Comparison of ENCODE assay signal across 25 cellular contexts in the genomic region with DNA sequence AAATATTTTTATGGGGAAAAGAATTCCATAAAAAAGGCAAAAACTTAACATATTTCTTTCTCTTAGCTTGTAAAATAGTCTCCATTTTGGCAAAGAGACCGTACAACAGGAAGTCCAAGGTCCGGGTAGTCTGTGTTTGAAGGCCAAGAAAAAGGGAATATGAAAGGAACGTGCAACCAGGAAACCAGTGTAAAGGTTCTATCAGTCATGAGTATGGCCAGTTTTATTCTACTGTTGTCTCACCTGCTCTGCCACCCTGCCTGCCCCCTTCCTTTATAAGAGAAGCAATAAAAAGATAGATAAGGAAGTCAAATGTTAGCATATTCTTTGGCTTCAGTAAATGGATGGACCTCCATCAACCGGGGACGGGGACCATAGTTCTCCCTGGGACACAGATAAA.
"Had no signal": no experiment of that assay in that cellular context is flagged by ENCODE, and none has a peak within 500 bp of the region (broad histone marks: within the 10 kb centered on the region; RNA-seq: fewer than 3 reads in every experiment).

No MANE protein-coding gene starts in this region.

- ATAC-seq: effector memory CD8-positive, alpha-beta T cell; left lung; natural killer cell; sciatic nerve; stimulated activated effector memory CD8-positive, alpha-beta T cell treated with anti-CD3 and anti-CD28 coated beads, Interleukin-12 subunit alpha, Interleukin-12 subunit beta, amount 100 ng/mL, for 72 hours had no signal

- H3K27ac Mint-ChIP-seq: effector memory CD8-positive, alpha-beta T cell; mesothelial cell of epicardium; natural killer cell; progenitor cell of endocrine pancreas; stimulated activated effector memory CD8-positive, alpha-beta T cell treated with anti-CD3 and anti-CD28 coated beads, Interleukin-12 subunit alpha, Interleukin-12 subunit beta, amount 100 ng/mL, for 72 hours; type B pancreatic cell had no signal

- H3K79me2 ChIP-seq: parathyroid adenoma had no signal

- H3K27ac ChIP-seq: coronary artery, esophagus squamous epithelium, left lung, neutrophil, parathyroid adenoma, stomach, thyroid gland had no signal

- DNase-seq: dermis blood vessel endothelial cell; effector memory CD8-positive, alpha-beta T cell; erythroblast; esophagus squamous epithelium; foreskin melanocyte; glutamatergic neuron; kidney; left lung; mesenchymal stem cell; natural killer cell; stimulated activated CD4-positive, alpha-beta T cell treated with anti-CD3 and anti-CD28 coated beads, Interleukin-2, amount 100 ng/mL, for 24 hours; stimulated activated CD4-positive, alpha-beta T cell treated with anti-CD3 and anti-CD28 coated beads, Interleukin-4, amount 100 ng/mL, for 24 hours; stimulated activated naive CD4-positive, alpha-beta T cell treated with Interleukin-2 at 50 U/mL for 16 hours; stomach; thyroid gland had no signal

- H3K9ac ChIP-seq: parathyroid adenoma had no signal

- H3K4me3 ChIP-seq: coronary artery, esophagus squamous epithelium, left lung, stomach, thyroid gland had no signal

- H3K27me3 ChIP-seq: esophagus squamous epithelium, left lung, neutrophil, stomach, thyroid gland had no signal

- H3K27me3 Mint-ChIP-seq: central memory CD8-positive, alpha-beta T cell; effector memory CD8-positive, alpha-beta T cell; progenitor cell of endocrine pancreas had no signal

- FAIRE-seq: endometrium, kidney had no signal

- H2AFZ ChIP-seq: parathyroid adenoma had no signal

- H3K9me3 ChIP-seq: esophagus squamous epithelium, left lung, neutrophil, stomach, thyroid gland had no signal

- H3K4me3 Mint-ChIP-seq: central memory CD8-positive, alpha-beta T cell; effector memory CD8-positive, alpha-beta T cell; mesothelial cell of epicardium; natural killer cell; stimulated activated effector memory CD8-positive, alpha-beta T cell treated with anti-CD3 and anti-CD28 coated beads, Interleukin-12 subunit alpha, Interleukin-12 subunit beta, amount 100 ng/mL, for 72 hours; type B pancreatic cell had no signal

- H3K4me1 ChIP-seq: esophagus squamous epithelium, left lung, parathyroid adenoma, stomach, thyroid gland had no signal

- H3K36me3 ChIP-seq: esophagus squamous epithelium, left lung, neutrophil, stomach, thyroid gland had no signal

- H3K4me1 Mint-ChIP-seq: central memory CD8-positive, alpha-beta T cell; natural killer cell; stimulated activated effector memory CD8-positive, alpha-beta T cell treated with anti-CD3 and anti-CD28 coated beads, Interleukin-12 subunit alpha, Interleukin-12 subunit beta, amount 100 ng/mL, for 72 hours had no signal

- H3K9me3 Mint-ChIP-seq: central memory CD8-positive, alpha-beta T cell; mesothelial cell of epicardium; type B pancreatic cell had no signal

- H3K36me3 Mint-ChIP-seq: mesothelial cell of epicardium; stimulated activated effector memory CD8-positive, alpha-beta T cell treated with anti-CD3 and anti-CD28 coated beads, Interleukin-12 subunit alpha, Interleukin-12 subunit beta, amount 100 ng/mL, for 72 hours; type B pancreatic cell had no signal
